8 cellular contexts compared by ENCODE assay signal in genomic region chr16:18547382-18547781, GRCh38. TPM values are rescaled to one million over a fixed set of nuclear protein-coding genes. Genes with fewer than 3 reads are reported as not detected.
DNase-seq lines count a peak whose midpoint lies in the region; ATAC-seq, FAIRE-seq and TF ChIP-seq lines count a peak whose summit lies in the region.
"Not testable (repeated sequence)": the region's sequence is repeated elsewhere in the genome, so short reads cannot be mapped to it uniquely, and the experiment has no call there.

No MANE protein-coding gene starts in this region.

- WGBS in K562 (ENCODE audit: insufficient coverage, low coverage, missing lambda C conversion rate) = 45% methylated on average over 1 of the region's 6 CpGs
- 38 to 62% methylated on average over 4 of the region's 6 CpGs for WGBS in heart right ventricle, 2 donors
- WGBS in right cardiac atrium = 43% methylated on average over 5 of the region's 6 CpGs

- in situ Hi-C loops in K562 (cut with MboI) = not testable (repeated sequence)

- not testable (repeated sequence) for TF ChIP-seq CTCF in MM.1S (IDR thresholded peaks at IDR 0.05; ENCODE audit: low read length); K562 (IDR thresholded peaks at IDR 0.05 in 2 of 3, conservative IDR thresholded peaks at IDR 0.05 in 1 of 3; ENCODE audit: insufficient read depth in 2 of 3, low read depth in 1 of 3, low read length in 3 of 3); heart right ventricle (IDR thresholded peaks at IDR 0.05); left ventricle myocardium inferior (IDR thresholded peaks at IDR 0.05; ENCODE audit: borderline replicate concordance); lower lobe of right lung (IDR thresholded peaks at IDR 0.05); upper lobe of right lung (IDR thresholded peaks at IDR 0.05)

- not testable (repeated sequence) for H3K36me3 ChIP-seq in MM.1S (replicated peaks; ENCODE audit: insufficient read depth, low read length); K562 (ENCODE audit: control insufficient read depth, insufficient read depth, low read length); heart right ventricle; left ventricle myocardium inferior; lower lobe of right lung; upper lobe of right lung

- H3K9me1 ChIP-seq in K562 (ENCODE audit: control insufficient read depth, insufficient read depth, low read length) = not testable (repeated sequence)

- FAIRE-seq in K562 (lab: Jason Lieb, UNC) = not testable (repeated sequence)

- not testable (repeated sequence) for BruUV-seq in K562 (replicated peaks; lab: Mats Ljungman, UMichigan)

- H3K27ac ChIP-seq in MM.1S (ENCODE audit: low read length) (peak overlapping the region; percentile 48; the same call in 1 of the 2 replicates), left ventricle myocardium inferior (replicated peaks) (peak overlapping the region; percentile 46)
- not testable (repeated sequence) for H3K27ac ChIP-seq in K562 (ENCODE audit: extremely low read depth, low read depth, low read length); heart right ventricle; right cardiac atrium (ENCODE audit: low read length); lower lobe of right lung; upper lobe of right lung

- DNase-seq in MM.1S; K562 (ENCODE audit: extremely low read depth in 1 of 4, low spot score in 3 of 4); Right ventricle myocardium superior; heart right ventricle; left ventricle myocardium inferior; right cardiac atrium; lower lobe of right lung; upper lobe of right lung: not testable (repeated sequence)

- not testable (repeated sequence) for TF ChIP-seq RAD21 in K562 (CRISPR knock-in tag; conservative IDR thresholded peaks at IDR 0.05 in 1 of 2, IDR thresholded peaks at IDR 0.05 in 1 of 2)

- H3K9ac ChIP-seq in MM.1S (ENCODE audit: low read length); K562 (ENCODE audit: insufficient read depth in 1 of 2, low read depth in 2 of 2, low read length in 2 of 2): not testable (repeated sequence)

- H3K27me3 ChIP-seq in MM.1S (replicated peaks; ENCODE audit: insufficient read depth, low read length); K562 (ENCODE audit: control insufficient read depth in 2 of 2, insufficient read depth in 2 of 2, low read length in 2 of 2); heart right ventricle; left ventricle myocardium inferior (ENCODE audit: low read depth); right cardiac atrium (ENCODE audit: control insufficient read depth, insufficient read depth); lower lobe of right lung (ENCODE audit: low read depth); upper lobe of right lung: not testable (repeated sequence)

- not testable (repeated sequence) for H4K20me1 ChIP-seq in MM.1S (ENCODE audit: insufficient read depth, low read length); K562 (replicated peaks; ENCODE audit: control insufficient read depth, insufficient read depth, low read length)

- intact Hi-C loops in K562 (cut with micrococcal nuclease); Right ventricle myocardium superior (cut with DNase I); heart right ventricle (cut with DNase I); left ventricle myocardium inferior (cut with micrococcal nuclease); right cardiac atrium (cut with DNase I); lower lobe of right lung (cut with DNase I); upper lobe of right lung (cut with DNase I): not testable (repeated sequence)

- not testable (repeated sequence) for H3K4me3 ChIP-seq in MM.1S (ENCODE audit: low read length); K562; heart right ventricle; left ventricle myocardium inferior; right cardiac atrium (ENCODE audit: low read length); lower lobe of right lung; upper lobe of right lung

- H3F3A ChIP-seq in MM.1S (ENCODE audit: insufficient read depth, low read length) = not testable (repeated sequence)

- TF ChIP-seq POLR2A in K562 (conservative IDR thresholded peaks at IDR 0.05) = not testable (repeated sequence)

- H3K79me2 ChIP-seq in MM.1S (ENCODE audit: low read length); K562 (ENCODE audit: control insufficient read depth, insufficient read depth, low read length): not testable (repeated sequence)

- not testable (repeated sequence) for H2AFZ ChIP-seq in MM.1S (ENCODE audit: low read length); K562 (ENCODE audit: low read depth, low read length)

- H3K9me3 ChIP-seq in MM.1S (replicated peaks; ENCODE audit: insufficient read depth, low read length); K562 (replicated peaks; ENCODE audit: control insufficient read depth, insufficient read depth, low read depth, low read length); heart right ventricle; left ventricle myocardium inferior (replicated peaks); right cardiac atrium (ENCODE audit: control insufficient read depth, low read length); lower lobe of right lung; upper lobe of right lung: not testable (repeated sequence)

- POLR2A ChIA-PET in K562 (lab: Yijun Ruan, JAX) = not testable (repeated sequence)

- H3K4me1 ChIP-seq in MM.1S (ENCODE audit: low read length); K562 (replicated peaks in 1 of 2; ENCODE audit: control insufficient read depth in 2 of 2, insufficient read depth in 2 of 2, low read length in 2 of 2); heart right ventricle; left ventricle myocardium inferior; right cardiac atrium (ENCODE audit: control insufficient read depth, insufficient read depth, low read length); lower lobe of right lung; upper lobe of right lung: not testable (repeated sequence)

- H3K4me2 ChIP-seq in MM.1S (ENCODE audit: low read depth, low read length); K562 (ENCODE audit: insufficient read depth, low read length): not testable (repeated sequence)

- CTCF ChIA-PET in K562 (lab: Yijun Ruan, JAX; ENCODE audit: low intra/inter-chr PET ratio) = not testable (repeated sequence)

- not testable (repeated sequence) for H3K9me2 ChIP-seq in MM.1S (replicated peaks; ENCODE audit: insufficient read depth, low read length)

- peak; percentile 49; the same call in 2 of the 3 replicates for ATAC-seq in K562
- peak; percentile 80 for ATAC-seq in Right ventricle myocardium superior (ENCODE audit: poor library complexity)
- ATAC-seq in heart right ventricle = peak in 7 of 8 donors; percentile 32 to 91 (median 84)
- ATAC-seq in right cardiac atrium = peak; percentile 74 to 77
- ATAC-seq in lower lobe of right lung = peak; percentile 70 to 71
- ATAC-seq in upper lobe of right lung = peak; percentile 63

- not testable (repeated sequence) for TF ChIP-seq EP300 in K562 (IDR thresholded peaks at IDR 0.05; ENCODE audit: low read length)

RNA-seq across cellular contexts. Expression of gene NOMO2, which starts 14.5 kb away (rescaled TPM):
- 87.3 and 127 TPM in 2 replicates for total RNA-seq in K562 (2011; cell fraction: chromatin; rRNA removed; ENCODE audit: low replicate concordance)
- total RNA-seq in K562 (2011; cell fraction: nucleolus; rRNA removed) = 162 and 194 TPM in 2 replicates
- 106 and 133 TPM in 2 replicates for total RNA-seq in K562 (2011; cell fraction: nucleoplasm; rRNA removed)
- total RNA-seq in K562 (2014; rRNA removed) = 55.8 and 62.2 TPM in 2 replicates
- total RNA-seq in K562 (2014; rRNA removed; fragmentation: Illumina TruSeq; extraction: Trizol) = 35.3 and 37.5 TPM in 2 replicates
- 54.3 and 56.6 TPM in 2 replicates for total RNA-seq in K562 (2015; rRNA removed; fragmentation: Illumina TruSeq; extraction: Trizol)
- 77.2 and 79.2 TPM in 2 replicates for total RNA-seq in K562 (2021)
- polyA plus RNA-seq in K562 (2011; rRNA removed) = 38.5 and 49.9 TPM in 2 replicates
- polyA plus RNA-seq in K562 (2011; cell fraction: cytosol; rRNA removed) = 47.1 and 47.5 TPM in 2 replicates
- polyA plus RNA-seq in K562 (2011; cell fraction: nucleus; rRNA removed) = 65.3 and 68.6 TPM in 2 replicates
- polyA plus RNA-seq in K562 (2012) = 68.4 and 93.5 TPM in 2 replicates
- 74.2 and 82.2 TPM in 2 replicates for polyA plus RNA-seq in K562 (2014; fragmentation: Illumina TruSeq; extraction: Trizol)
- polyA plus RNA-seq in K562 (2014; fragmentation: Nextera tagmentation; extraction: Ambion mirVana) = 10 to 100 TPM; 25.2 to 35.9 TPM
- polyA plus RNA-seq in K562 (2014; rRNA removed) = 44.0 and 45.8 TPM in 2 replicates
- polyA minus RNA-seq in K562 (2011; rRNA and poly(A)+ RNA removed) = 46.5 and 61.9 TPM in 2 replicates
- polyA minus RNA-seq in K562 (2011; cell fraction: cytosol; rRNA and poly(A)+ RNA removed) = 68.9 and 69.2 TPM in 2 replicates
- polyA minus RNA-seq in K562 (2011; cell fraction: nucleus; rRNA and poly(A)+ RNA removed) = 14.0 and 26.8 TPM in 2 replicates
- total RNA-seq in Right ventricle myocardium superior = 186 TPM
- total RNA-seq in heart right ventricle = 100 to 1,000 TPM; 127 to 239 (median 186) TPM
- 100 to 1,000 TPM; 106 to 118 TPM for polyA plus RNA-seq in heart right ventricle
- 205 TPM for total RNA-seq in left ventricle myocardium inferior
- 100 to 1,000 TPM; 127 to 292 (median 249) TPM for total RNA-seq in right cardiac atrium
- polyA plus RNA-seq in right cardiac atrium = 295 TPM
- 118 TPM for total RNA-seq in lower lobe of right lung
- total RNA-seq in upper lobe of right lung = 103 TPM
